Comparison of ENCODE assay signal across 1 cellular context in genomic region chr10:103174324-103174723, GRCh38.
TF ChIP-seq lines count a peak whose summit lies in the region.

No MANE protein-coding gene starts in this region.

TF ChIP-seq in HepG2, 621 proteins besides CTCF, POLR2A, EP300 and RAD21:
- peak; percentile 71 for TF ChIP-seq ZNF121 (CRISPR knock-in tag; IDR thresholded peaks at IDR 0.05)
